Comparison of ENCODE assay signal across 23 cellular contexts in the genomic region with DNA sequence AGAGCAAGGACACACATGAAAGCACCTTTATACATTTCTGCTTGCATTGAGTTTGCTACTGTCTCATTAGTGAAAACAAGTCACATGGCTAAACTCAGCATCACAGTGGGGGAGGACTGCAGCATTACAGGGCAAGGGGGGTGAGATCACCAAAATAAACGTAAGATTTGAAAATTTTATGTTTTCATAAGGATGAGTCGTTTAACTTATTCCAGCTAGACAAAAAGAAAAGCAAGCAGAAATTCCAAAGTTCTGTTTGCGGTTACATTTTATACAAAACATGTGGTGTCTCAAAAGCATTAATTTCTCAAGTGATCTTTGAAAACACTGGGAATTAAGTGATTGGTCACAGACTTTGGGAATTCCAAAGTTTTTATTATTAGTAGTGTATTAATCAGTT.
DNase-seq lines count a peak whose midpoint lies in the region; ATAC-seq and TF ChIP-seq lines count a peak whose summit lies in the region.
"Had no signal": no experiment of that assay in that cellular context is flagged by ENCODE, and none has a peak within 500 bp of the region (broad histone marks: within the 10 kb centered on the region; RNA-seq: fewer than 3 reads in every experiment).

No MANE protein-coding gene starts in this region.

- H3K9me3 ChIP-seq in GM23248 (ENCODE audit: low read depth) = no peaks in the 10 kb centered on the region
- H3K9me3 ChIP-seq: tibial artery had no signal

- TF ChIP-seq CTCF in brain microvascular endothelial cell (IDR thresholded peaks at IDR 0.05; ENCODE audit: low read depth, low read length, missing control alignments) = no peak

- H3K4me3 ChIP-seq in ACC112 (ENCODE audit: low read depth, low read length) = peak overlapping the region; percentile 17; the same call in 1 of the 2 replicates
- no peak overlapping the region for H3K4me3 ChIP-seq in GM23248
- H3K4me3 ChIP-seq in brain microvascular endothelial cell (ENCODE audit: low read depth, low read length) = no peak overlapping the region
- H3K4me3 ChIP-seq: GM12878, tibial artery had no signal

- H3K36me3 ChIP-seq in ACC112 (ENCODE audit: insufficient read depth, low read length) (no peaks in the 10 kb centered on the region), GM23248 (ENCODE audit: low read depth) (no peaks in the 10 kb centered on the region), brain microvascular endothelial cell (replicated peaks) (no peaks in the 10 kb centered on the region)
- H3K36me3 ChIP-seq: tibial artery had no signal

- in situ Hi-C loops in GM23248 (cut with MboI) = no loop called here
- in situ Hi-C loops in brain microvascular endothelial cell (cut with HindIII; ENCODE audit: low pct_ligation_motif_present, low sequenced_read_pairs) = no loop called here

- peaks cover 28% of the 10 kb centered on the region for H3K4me1 ChIP-seq in ACC112 (ENCODE audit: control insufficient read depth, insufficient read depth, low read length, unreplicated experiment)
- H3K4me1 ChIP-seq in GM23248 (ENCODE audit: insufficient read depth) = peaks cover 22% of the 10 kb centered on the region

- peaks cover 9% of the 10 kb centered on the region for H3F3A ChIP-seq in GM23248 (ENCODE audit: insufficient read depth)

- no peak for ATAC-seq in HG03442 (IDR thresholded peaks at IDR 0.05; ENCODE audit: unreplicated experiment)
- no peak for ATAC-seq in HG02840 (IDR thresholded peaks at IDR 0.05; ENCODE audit: low FRiP score, unreplicated experiment)
- ATAC-seq: activated CD8-positive, alpha-beta memory T cell treated with anti-CD3 and anti-CD28 coated beads, Interleukin-2, amount 10 ng/mL, durations not matched to agents 7 days and 5 days; GM12878; stimulated activated naive CD8-positive, alpha-beta T cell treated with anti-CD3 and anti-CD28 coated beads, Interleukin-15, Interleukin-2, amounts not matched to agents 100 U/mL and 50 U/mL, for 24 hours had no signal

- peak overlapping the region; percentile 37 for H3K4me2 ChIP-seq in GM23248 (ENCODE audit: unreplicated experiment)

- H3K27ac ChIP-seq in ACC112 (ENCODE audit: low read depth, low read length) (peak overlapping the region; percentile 80), GM23248 (peak overlapping the region; percentile 68), brain microvascular endothelial cell (peak overlapping the region; percentile 96)
- H3K27ac ChIP-seq: 22Rv1, tibial artery had no signal

- no peaks in the 10 kb centered on the region for H4K20me1 ChIP-seq in GM23248 (ENCODE audit: insufficient read depth)

- H3K9me2 ChIP-seq in GM23248 (ENCODE audit: insufficient read depth) = no peaks in the 10 kb centered on the region

- H2AFZ ChIP-seq in ACC112 (ENCODE audit: low read length, unreplicated experiment) = peak overlapping the region; percentile 57
- H2AFZ ChIP-seq in GM23248 = peak overlapping the region; percentile 25; the same call in 1 of the 2 replicates

- H3K79me2 ChIP-seq in ACC112 (ENCODE audit: control insufficient read depth, insufficient read depth, low read length, unreplicated experiment) = no peaks in the 10 kb centered on the region
- no peaks in the 10 kb centered on the region for H3K79me2 ChIP-seq in GM23248 (ENCODE audit: insufficient read depth)

- H3K27me3 ChIP-seq in ACC112 (ENCODE audit: insufficient read depth, low read length) = no peaks in the 10 kb centered on the region
- no peaks in the 10 kb centered on the region for H3K27me3 ChIP-seq in GM23248 (replicated peaks; ENCODE audit: insufficient read depth)
- no peaks in the 10 kb centered on the region for H3K27me3 ChIP-seq in brain microvascular endothelial cell (replicated peaks)
- H3K27me3 ChIP-seq: tibial artery had no signal

- H3K9ac ChIP-seq in GM23248 = no peak overlapping the region

- DNase-seq in GM23248 (peak; percentile 80), brain microvascular endothelial cell (peak; percentile 92), hepatic stellate cell (ENCODE audit: low spot score) (peak; percentile 31), cerebellar cortex (ENCODE audit: low spot score) (no peak), DMS153 treated with DMSO at 0.1 percent for 48 hours (lab: John Stamatoyannopoulos, UW; ENCODE audit: unreplicated experiment) (no peak)
- DNase-seq: activated CD4-positive, alpha-beta T cell treated with anti-CD3 and anti-CD28 coated beads for 48 hours; activated CD8-positive, alpha-beta memory T cell treated with anti-CD3 and anti-CD28 coated beads, Interleukin-2, amount 10 ng/mL, durations not matched to agents 7 days and 5 days; GDM1; KBM-7; left cardiac atrium; NCI-H187; NCI-H2227 treated with DMSO at 0.1 percent for 48 hours; nephron progenitor cell; SHP77; small intestine; stimulated activated CD4-positive, alpha-beta T cell treated with anti-CD3 and anti-CD28 coated beads, Interleukin-4, amount 100 ng/mL, for 1 hour; stimulated activated naive CD8-positive, alpha-beta T cell treated with anti-CD3 and anti-CD28 coated beads, Interleukin-15, Interleukin-2, amounts not matched to agents 100 U/mL and 50 U/mL, for 24 hours; tibial artery had no signal

- WGBS in GM23248 (ENCODE audit: low coverage in 1 of 2, low lambda C conversion rate in 2 of 2, missing lambda C conversion rate in 2 of 2), 2 experiments = 2 to 4% methylated on average over 3 of the region's 3 CpGs

Comparison
In these comparisons a context has a peak if more than half of its experiments do, and no peak if none do; other contexts are left out.
1. DNase-seq: peak in GM23248 (single experiment), brain microvascular endothelial cell (single experiment) and hepatic stellate cell (single experiment); none in cerebellar cortex (single experiment) and DMS153 treated with DMSO at 0.1 percent for 48 hours (single experiment).
2. Peak in every context shown above with its lines, with median percentiles within 50 percentile points of each other: H3K27ac ChIP-seq.